Comparison of ENCODE assay signal across 32 cellular contexts in genomic region chr1:238113222-238113621, GRCh38.
"Had no signal": no experiment of that assay in that cellular context is flagged by ENCODE, and none has a peak within 500 bp of the region (broad histone marks: within the 10 kb centered on the region; RNA-seq: fewer than 3 reads in every experiment).

No MANE protein-coding gene starts in this region.

- H3K4me3 ChIP-seq: adrenal gland, ascending aorta, body of pancreas, breast epithelium, cardiac muscle cell had no signal

- H3K36me3 ChIP-seq: adrenal gland, ascending aorta, brain microvascular endothelial cell, breast epithelium, cardiac muscle cell had no signal

- H3K27ac ChIP-seq: adrenal gland, ascending aorta, body of pancreas, brain microvascular endothelial cell, breast epithelium, cardiac muscle cell had no signal

- H3K9me3 ChIP-seq: adrenal gland, ascending aorta, body of pancreas, breast epithelium had no signal

- H3K27me3 ChIP-seq: adrenal gland, ascending aorta, body of pancreas, brain microvascular endothelial cell, breast epithelium, cardiac muscle cell had no signal

- DNase-seq: activated effector memory CD4-positive, alpha-beta T cell treated with anti-CD3 and anti-CD28 coated beads, Interleukin-2, amount 50 U/mL, for 16 hours; activated effector memory CD4-positive, alpha-beta T cell treated with Interleukin-2 at 50 U/mL for 16 hours; activated gamma-delta T cell; activated gamma-delta T cell treated with Interleukin-2 at 50 U/mL for 16 hours; activated naive CD4-positive, alpha-beta T cell; activated naive CD4-positive, alpha-beta T cell treated with anti-CD3 and anti-CD28 coated beads for 36 hours; activated naive CD4-positive, alpha-beta T cell treated with anti-CD3 and anti-CD28 coated beads, Interleukin-2, amount 10 ng/mL, durations not matched to agents 7 days and 5 days; activated naive CD4-positive, alpha-beta T cell treated with anti-CD3 and anti-CD28 coated beads, Interleukin-2, amount 50 U/mL, for 16 hours; activated naive CD4-positive, alpha-beta T cell treated with Interleukin-2 at 50 U/mL for 16 hours; activated naive CD8-positive, alpha-beta T cell treated with anti-CD3 and anti-CD28 coated beads for 36 hours; activated naive CD8-positive, alpha-beta T cell treated with anti-CD3 and anti-CD28 coated beads, Interleukin-2, amount 10 ng/mL, durations not matched to agents 7 days and 5 days; activated naive CD8-positive, alpha-beta T cell treated with anti-CD3 and anti-CD28 coated beads, Interleukin-2, amount 50 U/mL, for 24 hours; activated T-cell treated with anti-CD3 and anti-CD28 coated beads, Interleukin-2, amount 50 U/mL, for 1 hour; activated T-cell treated with anti-CD3 and anti-CD28 coated beads, Interleukin-2, amount 50 U/mL, for 24 hours; activated T-cell treated with anti-CD3 and anti-CD28 coated beads, Interleukin-2, amount 50 U/mL, for 4 hours; activated T-cell treated with anti-CD3 and anti-CD28 coated beads, Interleukin-2, amount 50 U/mL, for 48 hours; activated T-cell treated with anti-CD3 and anti-CD28 coated beads, Interleukin-2, amount 50 U/mL, for 72 hours; adrenal gland; amniotic stem cell; amygdala; anterior cingulate cortex; aorta; body of pancreas; brain microvascular endothelial cell; caudate nucleus; central memory CD4-positive, alpha-beta T cell; cerebellar nuclear complex had no signal

- ATAC-seq: activated naive CD4-positive, alpha-beta T cell treated with anti-CD3 and anti-CD28 coated beads, Interleukin-2, amount 50 U/mL, for 72 hours; activated naive CD8-positive, alpha-beta T cell treated with anti-CD3 and anti-CD28 coated beads, Interleukin-2, amount 50 U/mL, for 24 hours; activated T-cell treated with anti-CD3 and anti-CD28 coated beads, Interleukin-2, amount 50 U/mL, for 4 hours; activated T-cell treated with anti-CD3 and anti-CD28 coated beads, Interleukin-2, amount 50 U/mL, for 72 hours; activated T-helper 17 cell treated with anti-CD3 and anti-CD28 coated beads, Interleukin-2, amount 50 U/mL, for 72 hours; body of pancreas had no signal
